ENCODE assay signal across 16 cellular contexts in genomic region chr3:34237946-34238345, GRCh38.
DNase-seq lines count a peak whose midpoint lies in the region; ATAC-seq and TF ChIP-seq lines count a peak whose summit lies in the region.
"Had no signal": no experiment of that assay in that cellular context is flagged by ENCODE, and none has a peak within 500 bp of the region (broad histone marks: within the 10 kb centered on the region; RNA-seq: fewer than 3 reads in every experiment).

No MANE protein-coding gene starts in this region.

- no peaks in the 10 kb centered on the region for H3K27me3 ChIP-seq in upper lobe of right lung
- H3K27me3 ChIP-seq: Peyer's patch had no signal

- peak; percentile 33 for DNase-seq in AG10803 (ENCODE audit: low read depth)
- peak; percentile 19 for DNase-seq in astrocyte of the hippocampus (ENCODE audit: low read depth, low spot score)
- DNase-seq in fibroblast of pulmonary artery (ENCODE audit: low read depth): peak; percentile 18
- no peak for DNase-seq in upper lobe of right lung
- DNase-seq in stimulated activated CD4-positive, alpha-beta T cell treated with anti-CD3 and anti-CD28 coated beads, Interleukin-2, amount 100 ng/mL, for 24 hours: no peak
- DNase-seq: ACHN, GOT3, KBM-7, NCI-H1930, NCI-H2171 treated with DMSO at 0.1 percent for 48 hours, NCI-H82, Peyer's patch, SHP77 had no signal

- H3K9me3 ChIP-seq in upper lobe of right lung: no peaks in the 10 kb centered on the region
- H3K9me3 ChIP-seq: Peyer's patch had no signal

- H3K4me1 ChIP-seq in upper lobe of right lung: no peaks in the 10 kb centered on the region
- H3K4me1 ChIP-seq: Peyer's patch had no signal

- H3K36me3 ChIP-seq in upper lobe of right lung: no peaks in the 10 kb centered on the region
- H3K36me3 ChIP-seq: Peyer's patch had no signal

- intact Hi-C loops in upper lobe of right lung (cut with DNase I): no loop called here

- no peak for TF ChIP-seq CTCF in AG10803 (conservative IDR thresholded peaks at IDR 0.05; ENCODE audit: low read length)
- no peak for TF ChIP-seq CTCF in fibroblast of pulmonary artery (IDR thresholded peaks at IDR 0.05; ENCODE audit: low read length, missing control alignments)
- no peak for TF ChIP-seq CTCF in upper lobe of right lung (IDR thresholded peaks at IDR 0.05)

- ATAC-seq in HG03432 (IDR thresholded peaks at IDR 0.05; ENCODE audit: unreplicated experiment): peak; percentile 70
- ATAC-seq in GM21367 (IDR thresholded peaks at IDR 0.05; ENCODE audit: unreplicated experiment): no peak
- ATAC-seq in GM21576 (IDR thresholded peaks at IDR 0.05; ENCODE audit: unreplicated experiment): no peak
- ATAC-seq in upper lobe of right lung: no peak

- H3K4me3 ChIP-seq in AG10803 (ENCODE audit: low read length) (no peak overlapping the region), fibroblast of pulmonary artery (replicated peaks; ENCODE audit: low read depth, low read length) (no peak overlapping the region), upper lobe of right lung (no peak overlapping the region)
- H3K4me3 ChIP-seq: Peyer's patch had no signal

- H3K27ac ChIP-seq in upper lobe of right lung: no peak overlapping the region
- H3K27ac ChIP-seq: Peyer's patch had no signal

Comparison
In these comparisons a context has a peak if more than half of its experiments do, and no peak if none do; other contexts are left out.
1. DNase-seq: peak in AG10803 (single experiment), astrocyte of the hippocampus (single experiment) and fibroblast of pulmonary artery (single experiment); none in upper lobe of right lung (single experiment) and stimulated activated CD4-positive, alpha-beta T cell treated with anti-CD3 and anti-CD28 coated beads, Interleukin-2, amount 100 ng/mL, for 24 hours (0 of 2).